1 cellular context compared by ENCODE assay signal in the genomic region with DNA sequence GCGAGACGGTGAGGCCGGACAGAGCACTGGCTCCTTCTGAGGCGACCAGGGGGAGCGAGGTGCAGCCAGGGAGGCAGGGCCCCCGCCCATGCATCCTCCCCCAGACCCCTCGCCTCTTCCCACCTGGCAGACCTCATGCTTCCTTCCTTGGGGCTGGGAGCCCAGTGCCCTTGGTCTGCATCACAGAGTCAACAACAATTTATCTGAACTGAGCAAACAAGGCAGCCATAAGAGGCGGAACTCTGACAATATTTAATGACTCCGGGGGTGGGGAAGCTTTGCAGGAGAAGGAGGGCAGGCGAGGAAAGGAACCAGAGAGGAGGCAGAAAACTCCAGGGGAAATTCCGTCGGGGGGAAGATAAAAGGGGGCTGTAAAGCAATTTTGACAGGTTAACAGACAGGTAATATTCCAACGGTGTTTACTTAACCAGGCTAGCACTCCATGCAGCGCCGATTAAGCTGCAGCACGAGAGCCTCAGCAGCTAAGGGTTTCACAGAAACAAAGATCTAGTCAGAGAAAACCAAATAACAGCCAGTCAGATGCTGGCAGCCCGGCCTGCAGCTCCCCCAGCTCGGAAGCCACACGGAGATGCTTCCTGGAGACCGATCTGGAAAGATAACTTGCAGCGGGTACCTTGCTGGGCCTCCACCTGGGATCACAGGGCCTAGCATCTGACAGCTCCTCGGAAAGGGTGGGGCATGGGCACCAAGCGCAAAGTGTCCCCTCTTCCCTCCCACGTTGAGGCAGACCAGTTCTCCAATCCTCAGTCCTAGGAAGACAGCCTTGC.
TF ChIP-seq lines count a peak whose summit lies in the region.

No MANE protein-coding gene starts in this region.

TF ChIP-seq in GM12878, 131 proteins besides CTCF, POLR2A, EP300 and RAD21 (continued from another document and continues in another):
- TF ChIP-seq, protein P1, sequence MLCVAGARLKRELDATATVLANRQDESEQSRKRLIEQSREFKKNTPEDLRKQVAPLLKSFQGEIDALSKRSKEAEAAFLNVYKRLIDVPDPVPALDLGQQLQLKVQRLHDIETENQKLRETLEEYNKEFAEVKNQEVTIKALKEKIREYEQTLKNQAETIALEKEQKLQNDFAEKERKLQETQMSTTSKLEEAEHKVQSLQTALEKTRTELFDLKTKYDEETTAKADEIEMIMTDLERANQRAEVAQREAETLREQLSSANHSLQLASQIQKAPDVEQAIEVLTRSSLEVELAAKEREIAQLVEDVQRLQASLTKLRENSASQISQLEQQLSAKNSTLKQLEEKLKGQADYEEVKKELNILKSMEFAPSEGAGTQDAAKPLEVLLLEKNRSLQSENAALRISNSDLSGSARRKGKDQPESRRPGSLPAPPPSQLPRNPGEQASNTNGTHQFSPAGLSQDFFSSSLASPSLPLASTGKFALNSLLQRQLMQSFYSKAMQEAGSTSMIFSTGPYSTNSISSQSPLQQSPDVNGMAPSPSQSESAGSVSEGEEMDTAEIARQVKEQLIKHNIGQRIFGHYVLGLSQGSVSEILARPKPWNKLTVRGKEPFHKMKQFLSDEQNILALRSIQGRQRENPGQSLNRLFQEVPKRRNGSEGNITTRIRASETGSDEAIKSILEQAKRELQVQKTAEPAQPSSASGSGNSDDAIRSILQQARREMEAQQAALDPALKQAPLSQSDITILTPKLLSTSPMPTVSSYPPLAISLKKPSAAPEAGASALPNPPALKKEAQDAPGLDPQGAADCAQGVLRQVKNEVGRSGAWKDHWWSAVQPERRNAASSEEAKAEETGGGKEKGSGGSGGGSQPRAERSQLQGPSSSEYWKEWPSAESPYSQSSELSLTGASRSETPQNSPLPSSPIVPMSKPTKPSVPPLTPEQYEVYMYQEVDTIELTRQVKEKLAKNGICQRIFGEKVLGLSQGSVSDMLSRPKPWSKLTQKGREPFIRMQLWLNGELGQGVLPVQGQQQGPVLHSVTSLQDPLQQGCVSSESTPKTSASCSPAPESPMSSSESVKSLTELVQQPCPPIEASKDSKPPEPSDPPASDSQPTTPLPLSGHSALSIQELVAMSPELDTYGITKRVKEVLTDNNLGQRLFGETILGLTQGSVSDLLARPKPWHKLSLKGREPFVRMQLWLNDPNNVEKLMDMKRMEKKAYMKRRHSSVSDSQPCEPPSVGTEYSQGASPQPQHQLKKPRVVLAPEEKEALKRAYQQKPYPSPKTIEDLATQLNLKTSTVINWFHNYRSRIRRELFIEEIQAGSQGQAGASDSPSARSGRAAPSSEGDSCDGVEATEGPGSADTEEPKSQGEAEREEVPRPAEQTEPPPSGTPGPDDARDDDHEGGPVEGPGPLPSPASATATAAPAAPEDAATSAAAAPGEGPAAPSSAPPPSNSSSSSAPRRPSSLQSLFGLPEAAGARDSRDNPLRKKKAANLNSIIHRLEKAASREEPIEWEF (IDR thresholded peaks at IDR 0.05; ENCODE audit: insufficient replicate concordance, low read depth, low read length), result no peak
- TF ChIP-seq MXI1 (IDR thresholded peaks at IDR 0.05; ENCODE audit: low read depth, low read length) (no peak), HDGF (IDR thresholded peaks at IDR 0.05) (no peak; the same call in 1 of the 2 replicates), SMAD5 (IDR thresholded peaks at IDR 0.05; ENCODE audit: low read depth) (no peak), JUND (IDR thresholded peaks at IDR 0.05; ENCODE audit: low read depth, low read length) (no peak), MEF2B (IDR thresholded peaks at IDR 0.05; ENCODE audit: partially characterized antibody, poor library complexity, severe bottlenecking) (no peak), RAD51 (IDR thresholded peaks at IDR 0.05) (no peak), EED (IDR thresholded peaks at IDR 0.05; ENCODE audit: low read depth) (peak; percentile 41; the same call in 1 of the 2 replicates), SUPT20H (IDR thresholded peaks at IDR 0.05; ENCODE audit: borderline replicate concordance, control insufficient read depth, low read depth, low read length) (no peak), SMAD1 (IDR thresholded peaks at IDR 0.05; ENCODE audit: low read depth, partially characterized antibody) (no peak), POLR2AphosphoS2 (IDR thresholded peaks at IDR 0.05; ENCODE audit: low read depth, low read length) (no peak), TCF12 (IDR thresholded peaks at IDR 0.05; ENCODE audit: low read depth, low read length) (no peak), TAF1 (IDR thresholded peaks at IDR 0.05; ENCODE audit: borderline replicate concordance, low read depth, low read length) (no peak), RUNX3 (IDR thresholded peaks at IDR 0.05; ENCODE audit: low read length) (0 out of 2 replicates have a peak, but pooled peaks have one; percentile 2), EGR1 (IDR thresholded peaks at IDR 0.05; ENCODE audit: borderline replicate concordance in 1 of 2, low read depth in 2 of 2, low read length in 2 of 2) (peak in 1 of 2 experiments; percentile 35; a peak in 1 of 3 replicates), CHD4 (IDR thresholded peaks at IDR 0.05) (no peak), RFX5 (IDR thresholded peaks at IDR 0.05; ENCODE audit: low read depth, low read length) (no peak), ETV6 (conservative IDR thresholded peaks at IDR 0.05 in 1 of 2, IDR thresholded peaks at IDR 0.05 in 1 of 2; ENCODE audit: borderline replicate concordance in 1 of 2, low read depth in 1 of 2) (no peak), SUZ12 (IDR thresholded peaks at IDR 0.05; ENCODE audit: unreplicated experiment) (no peak), GATAD2B (conservative IDR thresholded peaks at IDR 0.05; ENCODE audit: low read depth) (0 out of 2 replicates have a peak, but pooled peaks have one; percentile 56), MYC (IDR thresholded peaks at IDR 0.05; ENCODE audit: insufficient read depth, insufficient read length, insufficient replicate concordance, low read length, severe bottlenecking) (no peak), CREM (IDR thresholded peaks at IDR 0.05; ENCODE audit: low read depth) (no peak), HDAC2 (IDR thresholded peaks at IDR 0.05) (no peak), CHD1 (IDR thresholded peaks at IDR 0.05; ENCODE audit: low read depth, low read length) (no peak), BACH1 (IDR thresholded peaks at IDR 0.05; ENCODE audit: borderline replicate concordance) (no peak), TARDBP (IDR thresholded peaks at IDR 0.05; ENCODE audit: borderline replicate concordance) (no peak)
- TF ChIP-seq, protein P2, sequence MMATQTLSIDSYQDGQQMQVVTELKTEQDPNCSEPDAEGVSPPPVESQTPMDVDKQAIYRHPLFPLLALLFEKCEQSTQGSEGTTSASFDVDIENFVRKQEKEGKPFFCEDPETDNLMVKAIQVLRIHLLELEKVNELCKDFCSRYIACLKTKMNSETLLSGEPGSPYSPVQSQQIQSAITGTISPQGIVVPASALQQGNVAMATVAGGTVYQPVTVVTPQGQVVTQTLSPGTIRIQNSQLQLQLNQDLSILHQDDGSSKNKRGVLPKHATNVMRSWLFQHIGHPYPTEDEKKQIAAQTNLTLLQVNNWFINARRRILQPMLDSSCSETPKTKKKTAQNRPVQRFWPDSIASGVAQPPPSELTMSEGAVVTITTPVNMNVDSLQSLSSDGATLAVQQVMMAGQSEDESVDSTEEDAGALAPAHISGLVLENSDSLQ (IDR thresholded peaks at IDR 0.05), result no peak; the same call in 1 of the 2 replicates
- TF ChIP-seq, protein P3, sequence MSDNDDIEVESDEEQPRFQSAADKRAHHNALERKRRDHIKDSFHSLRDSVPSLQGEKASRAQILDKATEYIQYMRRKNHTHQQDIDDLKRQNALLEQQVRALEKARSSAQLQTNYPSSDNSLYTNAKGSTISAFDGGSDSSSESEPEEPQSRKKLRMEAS (IDR thresholded peaks at IDR 0.05; ENCODE audit: low read depth, low read length), result no peak
- TF ChIP-seq, protein P4, sequence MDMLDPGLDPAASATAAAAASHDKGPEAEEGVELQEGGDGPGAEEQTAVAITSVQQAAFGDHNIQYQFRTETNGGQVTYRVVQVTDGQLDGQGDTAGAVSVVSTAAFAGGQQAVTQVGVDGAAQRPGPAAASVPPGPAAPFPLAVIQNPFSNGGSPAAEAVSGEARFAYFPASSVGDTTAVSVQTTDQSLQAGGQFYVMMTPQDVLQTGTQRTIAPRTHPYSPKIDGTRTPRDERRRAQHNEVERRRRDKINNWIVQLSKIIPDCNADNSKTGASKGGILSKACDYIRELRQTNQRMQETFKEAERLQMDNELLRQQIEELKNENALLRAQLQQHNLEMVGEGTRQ (IDR thresholded peaks at IDR 0.05; ENCODE audit: borderline replicate concordance, low read depth, low read length), result no peak
- TF ChIP-seq, protein P5, sequence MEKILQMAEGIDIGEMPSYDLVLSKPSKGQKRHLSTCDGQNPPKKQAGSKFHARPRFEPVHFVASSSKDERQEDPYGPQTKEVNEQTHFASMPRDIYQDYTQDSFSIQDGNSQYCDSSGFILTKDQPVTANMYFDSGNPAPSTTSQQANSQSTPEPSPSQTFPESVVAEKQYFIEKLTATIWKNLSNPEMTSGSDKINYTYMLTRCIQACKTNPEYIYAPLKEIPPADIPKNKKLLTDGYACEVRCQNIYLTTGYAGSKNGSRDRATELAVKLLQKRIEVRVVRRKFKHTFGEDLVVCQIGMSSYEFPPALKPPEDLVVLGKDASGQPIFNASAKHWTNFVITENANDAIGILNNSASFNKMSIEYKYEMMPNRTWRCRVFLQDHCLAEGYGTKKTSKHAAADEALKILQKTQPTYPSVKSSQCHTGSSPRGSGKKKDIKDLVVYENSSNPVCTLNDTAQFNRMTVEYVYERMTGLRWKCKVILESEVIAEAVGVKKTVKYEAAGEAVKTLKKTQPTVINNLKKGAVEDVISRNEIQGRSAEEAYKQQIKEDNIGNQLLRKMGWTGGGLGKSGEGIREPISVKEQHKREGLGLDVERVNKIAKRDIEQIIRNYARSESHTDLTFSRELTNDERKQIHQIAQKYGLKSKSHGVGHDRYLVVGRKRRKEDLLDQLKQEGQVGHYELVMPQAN (conservative IDR thresholded peaks at IDR 0.05), result no peak
- TF ChIP-seq, protein P6, sequence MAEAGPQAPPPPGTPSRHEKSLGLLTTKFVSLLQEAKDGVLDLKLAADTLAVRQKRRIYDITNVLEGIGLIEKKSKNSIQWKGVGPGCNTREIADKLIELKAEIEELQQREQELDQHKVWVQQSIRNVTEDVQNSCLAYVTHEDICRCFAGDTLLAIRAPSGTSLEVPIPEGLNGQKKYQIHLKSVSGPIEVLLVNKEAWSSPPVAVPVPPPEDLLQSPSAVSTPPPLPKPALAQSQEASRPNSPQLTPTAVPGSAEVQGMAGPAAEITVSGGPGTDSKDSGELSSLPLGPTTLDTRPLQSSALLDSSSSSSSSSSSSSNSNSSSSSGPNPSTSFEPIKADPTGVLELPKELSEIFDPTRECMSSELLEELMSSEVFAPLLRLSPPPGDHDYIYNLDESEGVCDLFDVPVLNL (IDR thresholded peaks at IDR 0.05; ENCODE audit: low read depth, low read length), result no peak
- TF ChIP-seq, protein P7, sequence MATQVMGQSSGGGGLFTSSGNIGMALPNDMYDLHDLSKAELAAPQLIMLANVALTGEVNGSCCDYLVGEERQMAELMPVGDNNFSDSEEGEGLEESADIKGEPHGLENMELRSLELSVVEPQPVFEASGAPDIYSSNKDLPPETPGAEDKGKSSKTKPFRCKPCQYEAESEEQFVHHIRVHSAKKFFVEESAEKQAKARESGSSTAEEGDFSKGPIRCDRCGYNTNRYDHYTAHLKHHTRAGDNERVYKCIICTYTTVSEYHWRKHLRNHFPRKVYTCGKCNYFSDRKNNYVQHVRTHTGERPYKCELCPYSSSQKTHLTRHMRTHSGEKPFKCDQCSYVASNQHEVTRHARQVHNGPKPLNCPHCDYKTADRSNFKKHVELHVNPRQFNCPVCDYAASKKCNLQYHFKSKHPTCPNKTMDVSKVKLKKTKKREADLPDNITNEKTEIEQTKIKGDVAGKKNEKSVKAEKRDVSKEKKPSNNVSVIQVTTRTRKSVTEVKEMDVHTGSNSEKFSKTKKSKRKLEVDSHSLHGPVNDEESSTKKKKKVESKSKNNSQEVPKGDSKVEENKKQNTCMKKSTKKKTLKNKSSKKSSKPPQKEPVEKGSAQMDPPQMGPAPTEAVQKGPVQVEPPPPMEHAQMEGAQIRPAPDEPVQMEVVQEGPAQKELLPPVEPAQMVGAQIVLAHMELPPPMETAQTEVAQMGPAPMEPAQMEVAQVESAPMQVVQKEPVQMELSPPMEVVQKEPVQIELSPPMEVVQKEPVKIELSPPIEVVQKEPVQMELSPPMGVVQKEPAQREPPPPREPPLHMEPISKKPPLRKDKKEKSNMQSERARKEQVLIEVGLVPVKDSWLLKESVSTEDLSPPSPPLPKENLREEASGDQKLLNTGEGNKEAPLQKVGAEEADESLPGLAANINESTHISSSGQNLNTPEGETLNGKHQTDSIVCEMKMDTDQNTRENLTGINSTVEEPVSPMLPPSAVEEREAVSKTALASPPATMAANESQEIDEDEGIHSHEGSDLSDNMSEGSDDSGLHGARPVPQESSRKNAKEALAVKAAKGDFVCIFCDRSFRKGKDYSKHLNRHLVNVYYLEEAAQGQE (IDR thresholded peaks at IDR 0.05; ENCODE audit: low read depth, low read length), result no peak
- TF ChIP-seq, protein P8, sequence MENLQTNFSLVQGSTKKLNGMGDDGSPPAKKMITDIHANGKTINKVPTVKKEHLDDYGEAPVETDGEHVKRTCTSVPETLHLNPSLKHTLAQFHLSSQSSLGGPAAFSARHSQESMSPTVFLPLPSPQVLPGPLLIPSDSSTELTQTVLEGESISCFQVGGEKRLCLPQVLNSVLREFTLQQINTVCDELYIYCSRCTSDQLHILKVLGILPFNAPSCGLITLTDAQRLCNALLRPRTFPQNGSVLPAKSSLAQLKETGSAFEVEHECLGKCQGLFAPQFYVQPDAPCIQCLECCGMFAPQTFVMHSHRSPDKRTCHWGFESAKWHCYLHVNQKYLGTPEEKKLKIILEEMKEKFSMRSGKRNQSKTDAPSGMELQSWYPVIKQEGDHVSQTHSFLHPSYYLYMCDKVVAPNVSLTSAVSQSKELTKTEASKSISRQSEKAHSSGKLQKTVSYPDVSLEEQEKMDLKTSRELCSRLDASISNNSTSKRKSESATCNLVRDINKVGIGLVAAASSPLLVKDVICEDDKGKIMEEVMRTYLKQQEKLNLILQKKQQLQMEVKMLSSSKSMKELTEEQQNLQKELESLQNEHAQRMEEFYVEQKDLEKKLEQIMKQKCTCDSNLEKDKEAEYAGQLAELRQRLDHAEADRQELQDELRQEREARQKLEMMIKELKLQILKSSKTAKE (IDR thresholded peaks at IDR 0.05; ENCODE audit: low read depth, poor library complexity, severe bottlenecking), result peak; percentile 23
- TF ChIP-seq, protein P9, sequence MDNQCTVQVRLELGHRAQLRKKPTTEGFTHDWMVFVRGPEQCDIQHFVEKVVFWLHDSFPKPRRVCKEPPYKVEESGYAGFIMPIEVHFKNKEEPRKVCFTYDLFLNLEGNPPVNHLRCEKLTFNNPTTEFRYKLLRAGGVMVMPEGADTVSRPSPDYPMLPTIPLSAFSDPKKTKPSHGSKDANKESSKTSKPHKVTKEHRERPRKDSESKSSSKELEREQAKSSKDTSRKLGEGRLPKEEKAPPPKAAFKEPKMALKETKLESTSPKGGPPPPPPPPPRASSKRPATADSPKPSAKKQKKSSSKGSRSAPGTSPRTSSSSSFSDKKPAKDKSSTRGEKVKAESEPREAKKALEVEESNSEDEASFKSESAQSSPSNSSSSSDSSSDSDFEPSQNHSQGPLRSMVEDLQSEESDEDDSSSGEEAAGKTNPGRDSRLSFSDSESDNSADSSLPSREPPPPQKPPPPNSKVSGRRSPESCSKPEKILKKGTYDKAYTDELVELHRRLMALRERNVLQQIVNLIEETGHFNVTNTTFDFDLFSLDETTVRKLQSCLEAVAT (IDR thresholded peaks at IDR 0.05), result 0 out of 2 replicates have a peak, but pooled peaks have one; percentile 14
- TF ChIP-seq, protein P10, sequence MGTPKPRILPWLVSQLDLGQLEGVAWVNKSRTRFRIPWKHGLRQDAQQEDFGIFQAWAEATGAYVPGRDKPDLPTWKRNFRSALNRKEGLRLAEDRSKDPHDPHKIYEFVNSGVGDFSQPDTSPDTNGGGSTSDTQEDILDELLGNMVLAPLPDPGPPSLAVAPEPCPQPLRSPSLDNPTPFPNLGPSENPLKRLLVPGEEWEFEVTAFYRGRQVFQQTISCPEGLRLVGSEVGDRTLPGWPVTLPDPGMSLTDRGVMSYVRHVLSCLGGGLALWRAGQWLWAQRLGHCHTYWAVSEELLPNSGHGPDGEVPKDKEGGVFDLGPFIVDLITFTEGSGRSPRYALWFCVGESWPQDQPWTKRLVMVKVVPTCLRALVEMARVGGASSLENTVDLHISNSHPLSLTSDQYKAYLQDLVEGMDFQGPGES (IDR thresholded peaks at IDR 0.05), result no peak
